19 cellular contexts compared by ENCODE assay signal in the genomic region with DNA sequence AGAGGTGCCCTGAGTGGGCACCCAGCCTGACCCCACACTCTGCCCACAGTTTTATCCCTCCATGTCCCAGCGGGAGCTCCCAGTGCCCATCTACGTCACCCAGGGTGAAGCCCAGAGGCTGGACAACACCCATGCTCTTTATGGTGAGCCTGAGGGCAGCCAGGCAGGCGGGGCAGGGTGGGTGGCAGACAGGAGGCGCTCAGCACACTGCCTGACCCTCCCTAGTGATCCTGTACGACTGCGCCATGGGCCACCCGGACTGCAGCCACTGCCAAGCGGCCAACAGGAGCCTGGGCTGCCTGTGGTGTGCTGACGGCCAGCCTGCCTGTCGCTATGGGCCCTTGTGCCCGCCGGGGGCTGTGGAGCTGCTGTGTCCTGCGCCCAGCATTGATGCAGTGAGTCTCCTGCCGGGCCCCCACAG. TPM values are rescaled to one million over a fixed set of nuclear protein-coding genes. Genes with fewer than 3 reads are reported as not detected.
"Had no signal": no experiment of that assay in that cellular context is flagged by ENCODE, and none has a peak within 500 bp of the region (broad histone marks: within the 10 kb centered on the region; RNA-seq: fewer than 3 reads in every experiment).

No MANE protein-coding gene starts in this region.

- DNase-seq: activated CD4-positive, alpha-beta T cell treated with anti-CD3 and anti-CD28 coated beads, Interleukin-2, amount 10 ng/mL, durations not matched to agents 24 days and 14 days; activated CD8-positive, alpha-beta T cell treated with anti-CD3 and anti-CD28 coated beads, Interleukin-2, amount 10 ng/mL, durations not matched to agents 7 days and 5 days; activated T-cell treated with anti-CD3 and anti-CD28 coated beads, Interleukin-2, amount 50 U/mL, for 48 hours; amygdala; effector memory CD8-positive, alpha-beta T cell; esophagus squamous epithelium; lower lobe of right lung; occipital lobe; small intestine; stimulated activated CD4-positive, alpha-beta T cell treated with anti-CD3 and anti-CD28 coated beads, Interleukin-4, amount 100 ng/mL, for 1 hour; T-cell had no signal

- H3K4me3 ChIP-seq: cardiac muscle cell, esophagus squamous epithelium, lower lobe of right lung, psoas muscle, thoracic aorta, upper lobe of left lung had no signal

- H3K36me3 Mint-ChIP-seq: activated naive CD8-positive, alpha-beta T cell; stimulated activated memory B cell treated with anti-CD40 and anti-IgM and Interleukin-4, amounts not matched to agents 10 μg/mL and 1 μg/mL and 100 μg/mL, for 72 hours; T-cell had no signal

- H3K36me3 ChIP-seq: cardiac muscle cell, lower lobe of right lung, thoracic aorta, upper lobe of left lung had no signal

- H3K9me3 Mint-ChIP-seq: activated CD4-positive, alpha-beta T cell treated with anti-CD3 and anti-CD28 coated beads, Interleukin-2, amount 10 ng/mL, durations not matched to agents 24 days and 14 days; effector memory CD8-positive, alpha-beta T cell; nephron; stimulated activated memory B cell treated with anti-CD40 and anti-IgM and Interleukin-4, amounts not matched to agents 10 μg/mL and 1 μg/mL and 100 μg/mL, for 72 hours; T-cell had no signal

- H3K27ac Mint-ChIP-seq: activated CD4-positive, alpha-beta T cell treated with anti-CD3 and anti-CD28 coated beads, Interleukin-2, amount 10 ng/mL, durations not matched to agents 24 days and 14 days; activated CD8-positive, alpha-beta T cell treated with anti-CD3 and anti-CD28 coated beads, Interleukin-2, amount 10 ng/mL, durations not matched to agents 7 days and 5 days; activated naive CD8-positive, alpha-beta T cell; effector memory CD8-positive, alpha-beta T cell; nephron; stimulated activated memory B cell treated with anti-CD40 and anti-IgM and Interleukin-4, amounts not matched to agents 10 μg/mL and 1 μg/mL and 100 μg/mL, for 72 hours; T-cell had no signal

- H3K27ac ChIP-seq: cardiac muscle cell, esophagus squamous epithelium, lower lobe of right lung, psoas muscle, thoracic aorta, upper lobe of left lung had no signal

- H3K4me3 Mint-ChIP-seq: activated CD4-positive, alpha-beta T cell treated with anti-CD3 and anti-CD28 coated beads, Interleukin-2, amount 10 ng/mL, durations not matched to agents 24 days and 14 days; activated CD8-positive, alpha-beta T cell treated with anti-CD3 and anti-CD28 coated beads, Interleukin-2, amount 10 ng/mL, durations not matched to agents 7 days and 5 days; activated naive CD8-positive, alpha-beta T cell; effector memory CD8-positive, alpha-beta T cell; nephron; stimulated activated memory B cell treated with anti-CD40 and anti-IgM and Interleukin-4, amounts not matched to agents 10 μg/mL and 1 μg/mL and 100 μg/mL, for 72 hours; T-cell had no signal

- H3K27me3 Mint-ChIP-seq: activated CD4-positive, alpha-beta T cell treated with anti-CD3 and anti-CD28 coated beads, Interleukin-2, amount 10 ng/mL, durations not matched to agents 24 days and 14 days; activated naive CD8-positive, alpha-beta T cell; effector memory CD8-positive, alpha-beta T cell; T-cell had no signal

- H3K9me3 ChIP-seq: esophagus squamous epithelium, lower lobe of right lung, psoas muscle, thoracic aorta, upper lobe of left lung had no signal

- H3K4me1 ChIP-seq: lower lobe of right lung, psoas muscle had no signal

- ATAC-seq: activated CD8-positive, alpha-beta T cell treated with anti-CD3 and anti-CD28 coated beads, Interleukin-2, amount 10 ng/mL, durations not matched to agents 7 days and 5 days; effector memory CD8-positive, alpha-beta T cell; lower lobe of right lung; psoas muscle; right cardiac atrium; stimulated activated memory B cell treated with anti-CD40 and anti-IgM and Interleukin-4, amounts not matched to agents 10 μg/mL and 1 μg/mL and 100 μg/mL, for 72 hours; T-cell had no signal

RNA-seq across cellular contexts. Expression of a gene that starts 9.6 kb away (rescaled TPM):
- total RNA-seq: activated CD4-positive, alpha-beta T cell treated with anti-CD3 and anti-CD28 coated beads, Interleukin-2, amount 10 ng/mL, durations not matched to agents 24 days and 14 days; activated CD8-positive, alpha-beta T cell treated with anti-CD3 and anti-CD28 coated beads, Interleukin-2, amount 10 ng/mL, durations not matched to agents 7 days and 5 days; cardiac muscle cell; lower lobe of right lung; T-cell had no signal
